In genomic region chr22:43818981-43819690, GRCh38 we compare ENCODE assay signal across 16 cellular contexts. TPM values are rescaled to one million over a fixed set of nuclear protein-coding genes. Genes with fewer than 3 reads are reported as not detected.
A peak's percentile ranks its signal among the peaks of the same experiment; 100 is the strongest.
DNase-seq lines count a peak whose midpoint lies in the region; ATAC-seq, FAIRE-seq and TF ChIP-seq lines count a peak whose summit lies in the region.
"Had no signal": no experiment of that assay in that cellular context is flagged by ENCODE, and none has a peak within 500 bp of the region (broad histone marks: within the 10 kb centered on the region; RNA-seq: fewer than 3 reads in every experiment).

No MANE protein-coding gene starts in this region.

- no peak overlapping the region for H3K4me2 ChIP-seq in SK-N-SH
- H3K4me2 ChIP-seq: BLaER1 treated with 17β-estradiol and CSF1 and Interleukin-3, amounts not matched to agents 10 nM and 100 nM had no signal

- H3K27ac Mint-ChIP-seq in CD14-positive monocyte = no peak overlapping the region
- H3K27ac Mint-ChIP-seq in osteocyte (ENCODE audit: unreplicated experiment) = no peak overlapping the region
- H3K27ac Mint-ChIP-seq: CD4-positive, alpha-beta T cell had no signal

- CTCF ChIA-PET in SK-N-SH (lab: Yijun Ruan, JAX) = interaction anchor here (1.0 to 1.5 kb wide), 2 partner anchors 433 to 588 kb away, joined by 3 read pairs; no protein-coding TSS in a partner anchor

- H3K9me3 Mint-ChIP-seq in CD14-positive monocyte (peaks cover 0 to 2% (median 0%) of the 10 kb centered on the region in 7 donors), osteocyte (ENCODE audit: unreplicated experiment) (no peaks in the 10 kb centered on the region)
- H3K9me3 Mint-ChIP-seq: CD4-positive, alpha-beta T cell had no signal

- H3K9ac ChIP-seq in kidney (ENCODE audit: low read length in 2 of 2) (no peak overlapping the region), SK-N-SH (no peak overlapping the region)
- H3K9ac ChIP-seq: BLaER1 treated with 17β-estradiol and CSF1 and Interleukin-3, amounts not matched to agents 10 nM and 100 nM had no signal

- H3F3A ChIP-seq in SK-N-SH (replicated peaks; ENCODE audit: insufficient read depth) = no peaks in the 10 kb centered on the region

- no peaks in the 10 kb centered on the region for H3K79me2 ChIP-seq in SK-N-SH (ENCODE audit: insufficient read depth)

- no peak for TF ChIP-seq CTCF in CD14-positive monocyte (IDR thresholded peaks at IDR 0.05)
- TF ChIP-seq CTCF in kidney (IDR thresholded peaks at IDR 0.05; ENCODE audit: borderline replicate concordance, extremely low read depth, insufficient read depth) = no peak
- TF ChIP-seq CTCF in osteocyte (IDR thresholded peaks at IDR 0.05) = no peak
- TF ChIP-seq CTCF in SK-N-SH (IDR thresholded peaks at IDR 0.05) = no peak
- no peak for TF ChIP-seq CTCF in psoas muscle (IDR thresholded peaks at IDR 0.05)

- H3K4me1 ChIP-seq in kidney (ENCODE audit: control insufficient read depth in 1 of 2, insufficient read depth in 1 of 2, low read depth in 1 of 2, low read length in 2 of 2) (peaks cover 7 to 9% of the 10 kb centered on the region in 2 donors), SK-N-SH (ENCODE audit: control insufficient read depth in 1 of 2, insufficient read depth in 2 of 2, low read depth in 1 of 2, low read length in 1 of 2) (no peaks in the 10 kb centered on the region), psoas muscle (no peaks in the 10 kb centered on the region)
- H3K4me1 ChIP-seq: BLaER1 treated with 17β-estradiol and CSF1 and Interleukin-3, amounts not matched to agents 10 nM and 100 nM; HAP-1 had no signal

- H3K9me2 ChIP-seq in SK-N-SH = no peaks in the 10 kb centered on the region

- POLR2A ChIA-PET in SK-N-SH (lab: Yijun Ruan, JAX) = no interaction called here

- no peaks in the 10 kb centered on the region for H3K27me3 ChIP-seq in SK-N-SH (ENCODE audit: insufficient read depth)
- H3K27me3 ChIP-seq in psoas muscle (ENCODE audit: insufficient read depth in 3 of 3, low read length in 2 of 3) = peaks cover 0 to 34% (median 18%) of the 10 kb centered on the region in 3 donors
- H3K27me3 ChIP-seq: BLaER1 treated with 17β-estradiol and CSF1 and Interleukin-3, amounts not matched to agents 10 nM and 100 nM had no signal

- ATAC-seq in psoas muscle (no peak), HG03196 (IDR thresholded peaks at IDR 0.05; ENCODE audit: unreplicated experiment) (no peak)

- H3K4me3 Mint-ChIP-seq in CD14-positive monocyte = no peak overlapping the region
- H3K4me3 Mint-ChIP-seq in osteocyte (ENCODE audit: unreplicated experiment) = no peak overlapping the region
- H3K4me3 Mint-ChIP-seq: CD4-positive, alpha-beta T cell had no signal

- H2AFZ ChIP-seq in SK-N-SH (ENCODE audit: low read depth) = no peak overlapping the region

- H3K27ac ChIP-seq in angular gyrus (ENCODE audit: low read depth, low read length) (peak overlapping the region; percentile 72), kidney (ENCODE audit: low read depth in 2 of 2, low read length in 2 of 2) (no peak overlapping the region), SK-N-SH (ENCODE audit: low read depth in 2 of 2, low read length in 1 of 2) (no peak overlapping the region), psoas muscle (no peak overlapping the region)
- H3K27ac ChIP-seq: BLaER1 treated with 17β-estradiol and CSF1 and Interleukin-3, amounts not matched to agents 10 nM and 100 nM had no signal

- H3K4me3 ChIP-seq in kidney (ENCODE audit: low read length in 2 of 2) (no peak overlapping the region), SK-N-SH (ENCODE audit: low read depth in 2 of 2, low read length in 1 of 2) (no peak overlapping the region), psoas muscle (no peak overlapping the region)
- H3K4me3 ChIP-seq: BLaER1 treated with 17β-estradiol and CSF1 and Interleukin-3, amounts not matched to agents 10 nM and 100 nM; HAP-1 had no signal

- TF ChIP-seq RAD21 in SK-N-SH (IDR thresholded peaks at IDR 0.05; ENCODE audit: low read length) = no peak

- TF ChIP-seq EP300 in SK-N-SH (IDR thresholded peaks at IDR 0.05; ENCODE audit: borderline replicate concordance in 1 of 2, low read depth in 1 of 2, low read length in 1 of 2) = no peak

- DNase-seq in CD14-positive monocyte (ENCODE audit: low spot score) = peak; percentile 14
- DNase-seq in kidney = peak; percentile 49
- peak; percentile 82 for DNase-seq in osteocyte (ENCODE audit: extremely low spot score, unreplicated experiment)
- no peak for DNase-seq in SK-N-SH
- no peak for DNase-seq in psoas muscle
- DNase-seq in inferior parietal cortex (ENCODE audit: extremely low spot score) = no peak
- DNase-seq: ACHN; Calu3; CD4-positive, alpha-beta T cell; DMS 273 treated with DMSO at 0.1 percent for 48 hours had no signal

- H3K4me1 Mint-ChIP-seq in CD14-positive monocyte (no peaks in the 10 kb centered on the region), osteocyte (ENCODE audit: unreplicated experiment) (no peaks in the 10 kb centered on the region)

- H3K36me3 Mint-ChIP-seq in CD14-positive monocyte (no peaks in the 10 kb centered on the region), osteocyte (ENCODE audit: unreplicated experiment) (no peaks in the 10 kb centered on the region)

- intact Hi-C loops in CD14-positive monocyte (cut with micrococcal nuclease) = no loop called here
- intact Hi-C loops in kidney (cut with DNase I) = no loop called here
- intact Hi-C loops in psoas muscle (cut with DNase I) = no loop called here

- H4K20me1 ChIP-seq in SK-N-SH (ENCODE audit: insufficient read depth) = no peaks in the 10 kb centered on the region

- peaks cover 7 to 8% (median 7%) of the 10 kb centered on the region in 3 donors for H3K27me3 Mint-ChIP-seq in CD14-positive monocyte (ENCODE audit: low read depth in 3 of 3)
- H3K27me3 Mint-ChIP-seq in osteocyte (ENCODE audit: unreplicated experiment) = peaks cover 3% of the 10 kb centered on the region

- FAIRE-seq in kidney (lab: Jason Lieb, UNC) = no peak
- FAIRE-seq: GM18507, H1 had no signal

- 92% methylated on average over 14 of the region's 19 CpGs for WGBS in SK-N-SH (ENCODE audit: low lambda C conversion rate)
- WGBS in psoas muscle, 3 donors = 66 to 68% (median 67%) methylated on average over 19 of the region's 19 CpGs

- H3K36me3 ChIP-seq in kidney (ENCODE audit: control insufficient read depth in 1 of 2, insufficient read depth in 2 of 2, low read length in 2 of 2) (no peaks in the 10 kb centered on the region), SK-N-SH (replicated peaks in 1 of 2; ENCODE audit: control insufficient read depth in 1 of 2, insufficient read depth in 2 of 2, low read length in 1 of 2) (no peaks in the 10 kb centered on the region), psoas muscle (ENCODE audit: insufficient read depth in 1 of 2, low read depth in 1 of 2) (no peaks in the 10 kb centered on the region)
- H3K36me3 ChIP-seq: BLaER1 treated with 17β-estradiol and CSF1 and Interleukin-3, amounts not matched to agents 10 nM and 100 nM; HAP-1 had no signal

- H3K9me3 ChIP-seq in kidney (ENCODE audit: control insufficient read depth in 1 of 2, low read length in 2 of 2) (no peaks in the 10 kb centered on the region), SK-N-SH (no peaks in the 10 kb centered on the region), psoas muscle (no peaks in the 10 kb centered on the region)
- H3K9me3 ChIP-seq: BLaER1 treated with 17β-estradiol and CSF1 and Interleukin-3, amounts not matched to agents 10 nM and 100 nM; HAP-1 had no signal

TF ChIP-seq in SK-N-SH, 30 proteins besides CTCF, POLR2A, EP300 and RAD21 (continues in another document):
- TF ChIP-seq YY1 (IDR thresholded peaks at IDR 0.05; ENCODE audit: low read depth) (no peak), POLR2AphosphoS5 (IDR thresholded peaks at IDR 0.05; ENCODE audit: low read depth, low read length) (no peak), CHD2 (IDR thresholded peaks at IDR 0.05; ENCODE audit: low read length, partially characterized antibody) (no peak), MAX (IDR thresholded peaks at IDR 0.05; ENCODE audit: low read depth) (no peak), USF2 (IDR thresholded peaks at IDR 0.05; ENCODE audit: borderline replicate concordance, low read depth, low read length) (no peak), RFX5 (IDR thresholded peaks at IDR 0.05; ENCODE audit: low read length) (no peak), FOSL2 (IDR thresholded peaks at IDR 0.05; ENCODE audit: borderline replicate concordance, low read depth) (no peak), RCOR1 (IDR thresholded peaks at IDR 0.05; ENCODE audit: low read length) (no peak)

RNA-seq across cellular contexts. Expression of gene EFCAB6, which starts 7.0 kb away (rescaled TPM):
- polyA plus RNA-seq in CD14-positive monocyte (not detected), kidney (ENCODE audit: insufficient read depth, low read depth, low replicate concordance) (1.5 TPM), SK-N-SH (2012; rRNA removed) (0.41 and 0.46 TPM in 2 replicates), psoas muscle (under 1 TPM; 0.07 to 0.53 (median 0.26) TPM)
- total RNA-seq in kidney (11.8 TPM), osteocyte (1.4 and 1.5 TPM in 2 replicates), psoas muscle (under 1 TPM; 0.34 to 0.84 (median 0.59) TPM)
- polyA plus RNA-seq in SK-N-SH (2012; cell fraction: cytosol; rRNA removed) = 0.63 and 0.86 TPM in 2 replicates
- polyA plus RNA-seq in SK-N-SH (2012; cell fraction: nucleus; rRNA removed) = 0.90 and 0.91 TPM in 2 replicates

RNA-seq across cellular contexts. Expression of gene SULT4A1, which starts 43.2 kb away (rescaled TPM):
- polyA plus RNA-seq in CD14-positive monocyte (not detected), kidney (ENCODE audit: insufficient read depth, low read depth, low replicate concordance) (0.52 TPM), SK-N-SH (2012; rRNA removed) (3.9 and 4.1 TPM in 2 replicates), psoas muscle (under 1 TPM in 2 of 3 donors, not detected in 1; 0.08 to 0.23 TPM)
- total RNA-seq in kidney (0.57 TPM), osteocyte (0.26 TPM in 1 of 2 replicates, not detected in the other), psoas muscle (not detected)
- polyA plus RNA-seq in SK-N-SH (2012; cell fraction: cytosol; rRNA removed) = 2.2 and 2.3 TPM in 2 replicates
- 25.0 and 44.6 TPM in 2 replicates for polyA plus RNA-seq in SK-N-SH (2012; cell fraction: nucleus; rRNA removed)
- total RNA-seq: CD4-positive, alpha-beta T cell had no signal

Comparison
In these comparisons a context has a peak if more than half of its experiments do, and no peak if none do; other contexts are left out.
1. DNase-seq: peak in CD14-positive monocyte (single experiment), kidney (single experiment) and osteocyte (single experiment); none in SK-N-SH (single experiment), psoas muscle (0 of 2) and inferior parietal cortex (single experiment).